21 cellular contexts compared by ENCODE assay signal in genomic region chr15:91409430-91409829, GRCh38.
DNase-seq lines count a peak whose midpoint lies in the region; ATAC-seq and TF ChIP-seq lines count a peak whose summit lies in the region.
"Had no signal": no experiment of that assay in that cellular context is flagged by ENCODE, and none has a peak within 500 bp of the region (broad histone marks: within the 10 kb centered on the region; RNA-seq: fewer than 3 reads in every experiment).

No MANE protein-coding gene starts in this region.

- H3K4me3 ChIP-seq in heart left ventricle, result peak overlapping the region in 3 of 12 donors; percentile 16 to 42 (median 20)
- H3K4me3 ChIP-seq in right lobe of liver, result no peak overlapping the region
- H3K4me3 ChIP-seq in aorta (ENCODE audit: low read length in 2 of 2), result no peak overlapping the region
- H3K4me3 ChIP-seq: K562, SJSA1 had no signal

- H3K36me3 ChIP-seq in heart left ventricle (no peaks in the 10 kb centered on the region), right lobe of liver (no peaks in the 10 kb centered on the region), aorta (ENCODE audit: control insufficient read depth in 1 of 2, insufficient read depth in 2 of 2, low read length in 1 of 2) (no peaks in the 10 kb centered on the region)
- H3K36me3 ChIP-seq: SJSA1 had no signal

- H3K9me3 ChIP-seq in heart left ventricle, result no peaks in the 10 kb centered on the region
- H3K9me3 ChIP-seq in right lobe of liver, result no peaks in the 10 kb centered on the region
- H3K9me3 ChIP-seq in aorta (ENCODE audit: control insufficient read depth, low read length), result peaks cover 2% of the 10 kb centered on the region
- H3K9me3 ChIP-seq: SJSA1 had no signal

- ATAC-seq in heart left ventricle (peak in 3 of 4 donors; percentile 13 to 41 (median 28)), right lobe of liver (no peak), aorta (ENCODE audit: low FRiP score) (no peak)
- ATAC-seq: CD8-positive, alpha-beta T cell; K562; PC-3 had no signal

- in situ Hi-C loops in G401 (cut with HindIII; ENCODE audit: low sequenced_read_pairs), result no loop called here

- WGBS in heart left ventricle, 4 donors, result 15 to 30% (median 21%) methylated on average over 1 of the region's 1 CpG
- WGBS in right lobe of liver (ENCODE audit: insufficient coverage, low coverage, low lambda C conversion rate, missing lambda C conversion rate), result 71% methylated on average over 1 of the region's 1 CpG
- 8 to 10% methylated on average over 1 of the region's 1 CpG for WGBS in aorta, 2 donors

- DNase-seq in G401 (ENCODE audit: low spot score), result peak; percentile 46
- peak; percentile 28 for DNase-seq in NCI-H69 (lab: John Stamatoyannopoulos, UW)
- DNase-seq in heart left ventricle, result no peak
- no peak for DNase-seq in right lobe of liver
- no peak for DNase-seq in activated gamma-delta T cell treated with Interleukin-2 at 50 U/mL for 16 hours
- no peak for DNase-seq in aorta
- DNase-seq in NCI-H2227 treated with DMSO at 0.1 percent for 48 hours (lab: John Stamatoyannopoulos, UW), result no peak
- DNase-seq: CD8-positive, alpha-beta T cell; DMS79 treated with DMSO at 0.1 percent for 48 hours; H9; Kasumi-1; NCI-H1092 treated with DMSO at 0.1 percent for 48 hours; NCI-H1436; NCI-H187; NCI-H2081 treated with DMSO at 0.1 percent for 48 hours; NCI-H524 treated with DMSO at 0.1 percent for 48 hours; NK-92 treated with Interleukin-12 subunit alpha and Interleukin-12 subunit beta, amount 100 ng/mL, for 24 hours; PC-3 had no signal

- peaks cover 0 to 34% (median 20%) of the 10 kb centered on the region in 12 donors for H3K4me1 ChIP-seq in heart left ventricle
- H3K4me1 ChIP-seq in right lobe of liver, result peaks cover 0 to 19% (median 8%) of the 10 kb centered on the region in 4 donors
- H3K4me1 ChIP-seq in aorta (ENCODE audit: control insufficient read depth in 1 of 2, insufficient read depth in 2 of 2, low read length in 2 of 2), result peaks cover 0 to 2% of the 10 kb centered on the region in 2 donors

- H3K27me3 ChIP-seq in heart left ventricle, result no peaks in the 10 kb centered on the region
- H3K27me3 ChIP-seq in right lobe of liver, result no peaks in the 10 kb centered on the region
- H3K27me3 ChIP-seq in aorta (ENCODE audit: control insufficient read depth in 1 of 2, insufficient read depth in 2 of 2, low read length in 1 of 2), result peaks cover 0 to 2% of the 10 kb centered on the region in 2 donors
- H3K27me3 ChIP-seq: SJSA1 had no signal

- TF ChIP-seq CTCF in heart left ventricle (IDR thresholded peaks at IDR 0.05) (no peak), right lobe of liver (IDR thresholded peaks at IDR 0.05) (no peak)

- intact Hi-C loops in heart left ventricle (cut with DNase I), result loop anchor here in 2 of 10 donors (5.0 kb wide), 2 partner anchors 118 to 218 kb away; no protein-coding TSS in a partner anchor
- intact Hi-C loops in right lobe of liver (cut with DNase I), result no loop called here
- intact Hi-C loops in aorta (cut with DNase I), result no loop called here

- no peak for TF ChIP-seq POLR2A in heart left ventricle (IDR thresholded peaks at IDR 0.05)
- no peak for TF ChIP-seq POLR2A in right lobe of liver (IDR thresholded peaks at IDR 0.05)

- peak overlapping the region in 9 of 12 donors; percentile 48 to 90 (median 82) for H3K27ac ChIP-seq in heart left ventricle
- H3K27ac ChIP-seq in right lobe of liver, result peak overlapping the region in 2 of 3 donors; percentile 53 to 63
- no peak overlapping the region for H3K27ac ChIP-seq in aorta (ENCODE audit: low read depth in 1 of 2, low read length in 2 of 2)
- H3K27ac ChIP-seq: C4-2B, SJSA1 had no signal

Comparison
In these comparisons a context has a peak if more than half of its experiments do, and no peak if none do; other contexts are left out.
1. DNase-seq: peak in G401 (single experiment) and NCI-H69 (single experiment); none in heart left ventricle (0 of 5), right lobe of liver (0 of 3), activated gamma-delta T cell treated with Interleukin-2 at 50 U/mL for 16 hours (single experiment), aorta (0 of 2) and NCI-H2227 treated with DMSO at 0.1 percent for 48 hours (single experiment).
2. ATAC-seq: peak in heart left ventricle (3 of 4); none in right lobe of liver (0 of 4) and aorta (single experiment).
3. H3K27ac ChIP-seq: peak in heart left ventricle (9 of 12) and right lobe of liver (2 of 3); none in aorta (0 of 2).